ENCODE assay signal across 13 cellular contexts in genomic region chr9:121294866-121295661, GRCh38. TPM values are rescaled to one million over a fixed set of nuclear protein-coding genes. Genes with fewer than 3 reads are reported as not detected.
DNase-seq lines count a peak whose midpoint lies in the region; ATAC-seq, FAIRE-seq and TF ChIP-seq lines count a peak whose summit lies in the region.
"Had no signal": no experiment of that assay in that cellular context is flagged by ENCODE, and none has a peak within 500 bp of the region (broad histone marks: within the 10 kb centered on the region; RNA-seq: fewer than 3 reads in every experiment).

No MANE protein-coding gene starts in this region.

- H3K4me3 ChIP-seq in adipocyte (ENCODE audit: low read length), result peak overlapping the region; percentile 66
- H3K4me3 ChIP-seq in gastroesophageal sphincter, result peak overlapping the region; percentile 11 to 38
- peak overlapping the region in 1 of 2 donors; percentile 22 for H3K4me3 ChIP-seq in mucosa of rectum (ENCODE audit: low read length in 2 of 2)
- no peak overlapping the region for H3K4me3 ChIP-seq in trophoblast cell (ENCODE audit: low read depth, low read length)

- no peak overlapping the region for H2BK12ac ChIP-seq in trophoblast cell (ENCODE audit: low read length)

- H3K27me3 ChIP-seq in adipocyte (replicated peaks; ENCODE audit: control insufficient read depth, insufficient read depth, low read length) (no peaks in the 10 kb centered on the region), gastroesophageal sphincter (no peaks in the 10 kb centered on the region), mucosa of rectum (ENCODE audit: control insufficient read depth in 2 of 2, insufficient read depth in 2 of 2, low read length in 2 of 2) (no peaks in the 10 kb centered on the region), trophoblast cell (ENCODE audit: insufficient read depth, low read length) (no peaks in the 10 kb centered on the region)

- no peak overlapping the region for H4K91ac ChIP-seq in trophoblast cell (ENCODE audit: low read depth, low read length)

- no peak overlapping the region for H4K12ac ChIP-seq in trophoblast cell (ENCODE audit: low read depth, low read length)

- no peak overlapping the region for H2BK120ac ChIP-seq in trophoblast cell (ENCODE audit: insufficient read depth, low read length, poor library complexity)

- TF ChIP-seq POLR2A in gastroesophageal sphincter (IDR thresholded peaks at IDR 0.05), result no peak

- H3K79me1 ChIP-seq in trophoblast cell (ENCODE audit: low read length), result peaks cover 5% of the 10 kb centered on the region

- H2AK5ac ChIP-seq in trophoblast cell (ENCODE audit: low read length), result no peak overlapping the region

- H3K9me3 ChIP-seq in adipocyte (ENCODE audit: control insufficient read depth, low read length), result no peaks in the 10 kb centered on the region
- no peaks in the 10 kb centered on the region for H3K9me3 ChIP-seq in gastroesophageal sphincter
- no peaks in the 10 kb centered on the region for H3K9me3 ChIP-seq in mucosa of rectum (ENCODE audit: control insufficient read depth in 2 of 2, low read length in 2 of 2)
- no peaks in the 10 kb centered on the region for H3K9me3 ChIP-seq in trophoblast cell (ENCODE audit: insufficient read depth, low read depth, low read length)

- peaks cover 3% of the 10 kb centered on the region for H3K36me3 ChIP-seq in adipocyte (ENCODE audit: control insufficient read depth, insufficient read depth, low read length, severe bottlenecking)
- H3K36me3 ChIP-seq in gastroesophageal sphincter, result no peaks in the 10 kb centered on the region
- H3K36me3 ChIP-seq in mucosa of rectum (ENCODE audit: control insufficient read depth in 2 of 2, insufficient read depth in 2 of 2, low read length in 2 of 2), result peaks cover 2 to 8% of the 10 kb centered on the region in 2 donors
- H3K36me3 ChIP-seq in trophoblast cell (ENCODE audit: control insufficient read depth in 1 of 2, insufficient read depth in 2 of 2, low read length in 2 of 2), result peaks cover 6 to 12% of the 10 kb centered on the region in 2 experiments

- H4K8ac ChIP-seq in trophoblast cell (ENCODE audit: low read depth, low read length), result no peak overlapping the region

- no peak overlapping the region for H2AFZ ChIP-seq in trophoblast cell (ENCODE audit: insufficient read depth, low read length, poor library complexity)

- H3K4me1 ChIP-seq in adipocyte (ENCODE audit: control insufficient read depth, insufficient read depth, low read length) (peaks cover 59% of the 10 kb centered on the region), gastroesophageal sphincter (peaks cover 40 to 96% (median 74%) of the 10 kb centered on the region in 3 donors), mucosa of rectum (ENCODE audit: control insufficient read depth in 2 of 2, insufficient read depth in 2 of 2, low read length in 2 of 2) (peaks cover 34 to 44% of the 10 kb centered on the region in 2 donors), trophoblast cell (ENCODE audit: control insufficient read depth in 1 of 2, insufficient read depth in 2 of 2, low read length in 2 of 2) (peaks cover 3 to 9% of the 10 kb centered on the region in 2 experiments)

- H3K4ac ChIP-seq in trophoblast cell (ENCODE audit: low read depth, low read length), result no peak overlapping the region

- peaks cover under 1% of the 10 kb centered on the region for H3K79me2 ChIP-seq in trophoblast cell (ENCODE audit: control insufficient read depth, insufficient read depth, low read length, poor library complexity)

- no peak overlapping the region for H2BK5ac ChIP-seq in trophoblast cell (ENCODE audit: low read depth, low read length, poor library complexity)

- no peak overlapping the region for H3K18ac ChIP-seq in trophoblast cell (ENCODE audit: low read length)

- H3K23ac ChIP-seq in trophoblast cell (ENCODE audit: low read length), result no peak overlapping the region

- WGBS in gastroesophageal sphincter (ENCODE audit: low coverage in 1 of 2), 2 donors, result 23 to 27% methylated on average over 3 to 7 of the region's 13 CpGs
- WGBS in trophoblast cell (ENCODE audit: extremely low coverage, insufficient coverage, insufficient read length), result no CpG with 5 or more reads among the region's 13 CpGs

- no peak overlapping the region for H3K4me2 ChIP-seq in trophoblast cell (ENCODE audit: low read length)

- peak overlapping the region; percentile 94 to 97 (median 96) for H3K27ac ChIP-seq in gastroesophageal sphincter
- H3K27ac ChIP-seq in mucosa of rectum (ENCODE audit: low read depth in 2 of 2, low read length in 2 of 2), result peak overlapping the region; percentile 82 to 89
- peak overlapping the region; percentile 95 for H3K27ac ChIP-seq in substantia nigra (ENCODE audit: low read depth, low read length, poor library complexity, severe bottlenecking)
- H3K27ac ChIP-seq in trophoblast cell (ENCODE audit: low read depth, low read length), result no peak overlapping the region
- H3K27ac ChIP-seq: C4-2B had no signal

- FAIRE-seq in GM19239 (lab: Jason Lieb, UNC), result no peak

- ATAC-seq in gastroesophageal sphincter, result peak; percentile 77
- ATAC-seq: activated CD8-positive, alpha-beta T cell treated with anti-CD3 and anti-CD28 coated beads for 36 hours had no signal

- no peak for TF ChIP-seq CTCF in gastroesophageal sphincter (IDR thresholded peaks at IDR 0.05)

- TF ChIP-seq EP300 in gastroesophageal sphincter (IDR thresholded peaks at IDR 0.05), result no peak

- H3K9ac ChIP-seq in adipocyte (ENCODE audit: low read length), result peak overlapping the region; percentile 82
- H3K9ac ChIP-seq in mucosa of rectum (ENCODE audit: low read depth in 1 of 2, low read length in 2 of 2), result peak overlapping the region; percentile 26 to 50
- no peak overlapping the region for H3K9ac ChIP-seq in trophoblast cell (ENCODE audit: low read length)

- DNase-seq in adipocyte (ENCODE audit: low read depth) (peak; percentile 53), substantia nigra (lab: John Stamatoyannopoulos, UW) (peak in 21 of 49 donors; percentile 31 to 71 (median 56)), NCI-H187 (lab: John Stamatoyannopoulos, UW) (no peak), trophoblast cell (no peak), GM19239 (ENCODE audit: insufficient read length, low spot score) (no peak), AML-193 (lab: John Stamatoyannopoulos, UW) (no peak)
- DNase-seq: activated CD8-positive, alpha-beta T cell treated with anti-CD3 and anti-CD28 coated beads for 36 hours; GF-D8; NCI-H1436 treated with DMSO at 0.1 percent for 48 hours; stimulated activated CD4-positive, alpha-beta T cell treated with anti-CD3 and anti-CD28 coated beads, Interleukin-4, amount 100 ng/mL, for 4 hours had no signal

- no peak overlapping the region for H3K14ac ChIP-seq in trophoblast cell (ENCODE audit: low read length)

RNA-seq across cellular contexts. Expression of gene GSN, which starts 27.1 kb away (rescaled TPM):
- 1,000 to 10,000 TPM; 2,362 to 3,466 (median 3,146) TPM for total RNA-seq in gastroesophageal sphincter
- polyA plus RNA-seq in trophoblast cell (2013), result 103 and 105 TPM in 2 replicates
